5 cellular contexts compared by ENCODE assay signal in the genomic region with DNA sequence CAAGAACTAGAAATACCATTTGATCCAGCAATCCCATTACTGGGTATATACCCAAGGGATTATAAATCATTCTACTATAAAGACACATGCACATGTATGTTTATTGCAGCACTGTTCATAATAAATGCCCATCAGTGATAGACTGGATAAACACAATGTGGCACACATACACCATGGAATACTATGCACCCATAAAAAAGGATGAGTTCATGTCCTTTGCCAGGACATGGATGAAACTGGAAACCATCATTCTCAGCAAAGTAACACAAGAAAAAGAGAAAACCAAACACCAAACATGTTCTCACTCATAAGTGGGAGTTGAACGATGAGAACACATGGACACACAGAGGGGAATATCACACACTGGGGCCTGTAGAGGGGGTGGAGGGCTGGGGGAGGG. TPM values are rescaled to one million over a fixed set of nuclear protein-coding genes. Genes with fewer than 3 reads are reported as not detected.
DNase-seq lines count a peak whose midpoint lies in the region; ATAC-seq, FAIRE-seq and TF ChIP-seq lines count a peak whose summit lies in the region.
"Not testable (repeated sequence)": the region's sequence is repeated elsewhere in the genome, so short reads cannot be mapped to it uniquely, and the experiment has no call there.

No MANE protein-coding gene starts in this region.

- H3K79me2 ChIP-seq in K562 (ENCODE audit: control insufficient read depth, insufficient read depth, low read length); neural progenitor cell (ENCODE audit: low read depth): not testable (repeated sequence)

- not testable (repeated sequence) for BruUV-seq in K562 (replicated peaks; lab: Mats Ljungman, UMichigan)

- not testable (repeated sequence) for H3K4me1 Mint-ChIP-seq in activated naive CD8-positive, alpha-beta T cell (ENCODE audit: low read depth); stimulated activated naive CD8-positive, alpha-beta T cell treated with anti-CD3 and anti-CD28 coated beads, Interleukin-15, Interleukin-2, amounts not matched to agents 100 ng/mL and 50 ng/mL, for 24 hours (ENCODE audit: low read depth)
- H3K4me1 Mint-ChIP-seq in neural progenitor cell: peaks cover 20% of the 10 kb centered on the region

- FAIRE-seq in K562 (lab: Jason Lieb, UNC): not testable (repeated sequence)

- POLR2A ChIA-PET in HEK293 (lab: Yijun Ruan, JAX); K562 (lab: Yijun Ruan, JAX): not testable (repeated sequence)

- not testable (repeated sequence) for H4K20me1 ChIP-seq in K562 (replicated peaks; ENCODE audit: control insufficient read depth, insufficient read depth, low read length); neural progenitor cell (ENCODE audit: low read depth)

- H3K36me3 ChIP-seq in HEK293 (ENCODE audit: control insufficient read depth in 2 of 2, insufficient read depth in 1 of 2, low read length in 2 of 2); K562 (ENCODE audit: control insufficient read depth, insufficient read depth, low read length); neural progenitor cell: not testable (repeated sequence)

- not testable (repeated sequence) for H3K9me3 ChIP-seq in HEK293 (ENCODE audit: control insufficient read depth, insufficient read depth, low read depth, low read length); K562 (replicated peaks; ENCODE audit: control insufficient read depth, insufficient read depth, low read depth, low read length); neural progenitor cell (ENCODE audit: low read depth)

- H3K9me3 Mint-ChIP-seq in activated naive CD8-positive, alpha-beta T cell (ENCODE audit: low read depth); neural progenitor cell; stimulated activated naive CD8-positive, alpha-beta T cell treated with anti-CD3 and anti-CD28 coated beads, Interleukin-15, Interleukin-2, amounts not matched to agents 100 ng/mL and 50 ng/mL, for 24 hours: not testable (repeated sequence)

- DNase-seq in K562 (ENCODE audit: extremely low read depth in 1 of 4, low spot score in 3 of 4); neural progenitor cell (ENCODE audit: low spot score): not testable (repeated sequence)

- CTCF ChIA-PET in HEK293 (lab: Yijun Ruan, JAX); K562 (lab: Yijun Ruan, JAX; ENCODE audit: low intra/inter-chr PET ratio): not testable (repeated sequence)

- not testable (repeated sequence) for H3F3A ChIP-seq in neural progenitor cell (ENCODE audit: low read depth)

- not testable (repeated sequence) for H3K27me3 Mint-ChIP-seq in activated naive CD8-positive, alpha-beta T cell; stimulated activated naive CD8-positive, alpha-beta T cell treated with anti-CD3 and anti-CD28 coated beads, Interleukin-15, Interleukin-2, amounts not matched to agents 100 ng/mL and 50 ng/mL, for 24 hours
- H3K27me3 Mint-ChIP-seq in neural progenitor cell (ENCODE audit: insufficient read depth, low read depth): peaks cover 14% of the 10 kb centered on the region

- not testable (repeated sequence) for TF ChIP-seq CTCF in HEK293 (tag by site-specific recombination; IDR thresholded peaks at IDR 0.05); K562 (IDR thresholded peaks at IDR 0.05 in 2 of 3, conservative IDR thresholded peaks at IDR 0.05 in 1 of 3; ENCODE audit: insufficient read depth in 2 of 3, low read depth in 1 of 3, low read length in 3 of 3); neural progenitor cell (IDR thresholded peaks at IDR 0.05)

- H3K4me3 Mint-ChIP-seq in activated naive CD8-positive, alpha-beta T cell; stimulated activated naive CD8-positive, alpha-beta T cell treated with anti-CD3 and anti-CD28 coated beads, Interleukin-15, Interleukin-2, amounts not matched to agents 100 ng/mL and 50 ng/mL, for 24 hours: not testable (repeated sequence)
- peak overlapping the region; percentile 41 for H3K4me3 Mint-ChIP-seq in neural progenitor cell

- in situ Hi-C loops in K562 (cut with MboI): not testable (repeated sequence)

- not testable (repeated sequence) for H3K4me3 ChIP-seq in HEK293 (ENCODE audit: low read depth, low read length); K562; neural progenitor cell

- not testable (repeated sequence) for TF ChIP-seq EP300 in K562 (IDR thresholded peaks at IDR 0.05; ENCODE audit: low read length)

- H3K27ac ChIP-seq in HEK293 (ENCODE audit: extremely low read depth, low read depth, low read length); K562 (ENCODE audit: extremely low read depth, low read depth, low read length); neural progenitor cell: not testable (repeated sequence)

- intact Hi-C loops in K562 (cut with micrococcal nuclease): not testable (repeated sequence)

- ATAC-seq in K562: not testable (repeated sequence)

- WGBS in K562 (ENCODE audit: insufficient coverage, low coverage, missing lambda C conversion rate): 0% methylated on average over 1 of the region's 1 CpG

- not testable (repeated sequence) for H2AFZ ChIP-seq in K562 (ENCODE audit: low read depth, low read length); neural progenitor cell (replicated peaks)

- not testable (repeated sequence) for H3K9ac ChIP-seq in K562 (ENCODE audit: insufficient read depth in 1 of 2, low read depth in 2 of 2, low read length in 2 of 2); neural progenitor cell

- H3K9me1 ChIP-seq in K562 (ENCODE audit: control insufficient read depth, insufficient read depth, low read length): not testable (repeated sequence)

- TF ChIP-seq RAD21 in K562 (CRISPR knock-in tag; conservative IDR thresholded peaks at IDR 0.05 in 1 of 2, IDR thresholded peaks at IDR 0.05 in 1 of 2): not testable (repeated sequence)

- not testable (repeated sequence) for TF ChIP-seq POLR2A in K562 (conservative IDR thresholded peaks at IDR 0.05)

- not testable (repeated sequence) for H3K27me3 ChIP-seq in K562 (ENCODE audit: control insufficient read depth in 2 of 2, insufficient read depth in 2 of 2, low read length in 2 of 2); neural progenitor cell

- H3K4me1 ChIP-seq in HEK293 (ENCODE audit: control insufficient read depth, insufficient read depth, low read length); K562 (replicated peaks in 1 of 2; ENCODE audit: control insufficient read depth in 2 of 2, insufficient read depth in 2 of 2, low read length in 2 of 2); neural progenitor cell: not testable (repeated sequence)

- not testable (repeated sequence) for H3K36me3 Mint-ChIP-seq in activated naive CD8-positive, alpha-beta T cell; neural progenitor cell; stimulated activated naive CD8-positive, alpha-beta T cell treated with anti-CD3 and anti-CD28 coated beads, Interleukin-15, Interleukin-2, amounts not matched to agents 100 ng/mL and 50 ng/mL, for 24 hours (ENCODE audit: low read depth)

- H3K27ac Mint-ChIP-seq in activated naive CD8-positive, alpha-beta T cell: peak overlapping the region; percentile 69
- H3K27ac Mint-ChIP-seq in neural progenitor cell: not testable (repeated sequence)
- peak overlapping the region; percentile 33 for H3K27ac Mint-ChIP-seq in stimulated activated naive CD8-positive, alpha-beta T cell treated with anti-CD3 and anti-CD28 coated beads, Interleukin-15, Interleukin-2, amounts not matched to agents 100 ng/mL and 50 ng/mL, for 24 hours

- H3K4me2 ChIP-seq in K562 (ENCODE audit: insufficient read depth, low read length); neural progenitor cell: not testable (repeated sequence)

RNA-seq across cellular contexts. Expression of a gene that starts 40.5 kb away (rescaled TPM):
- total RNA-seq in K562 (2011; cell fraction: chromatin; rRNA removed; ENCODE audit: low replicate concordance): 6.5 and 17.9 TPM in 2 replicates
- total RNA-seq in K562 (2011; cell fraction: nucleolus; rRNA removed): 2.9 and 3.3 TPM in 2 replicates
- 4.8 and 5.3 TPM in 2 replicates for total RNA-seq in K562 (2011; cell fraction: nucleoplasm; rRNA removed)
- total RNA-seq in K562 (2014; rRNA removed) (6.4 and 7.0 TPM in 2 replicates), K562 (2014; rRNA removed; fragmentation: Illumina TruSeq; extraction: Trizol) (6.4 and 7.5 TPM in 2 replicates), K562 (2015; rRNA removed; fragmentation: Illumina TruSeq; extraction: Trizol) (5.9 and 6.1 TPM in 2 replicates), K562 (2021) (4.9 and 5.5 TPM in 2 replicates), neural progenitor cell (ENCODE audit: low replicate concordance) (18.6 and 24.3 TPM in 2 replicates)
- polyA plus RNA-seq in K562 (2011; rRNA removed) (9.8 and 11.3 TPM in 2 replicates), K562 (2014; fragmentation: Illumina TruSeq; extraction: Trizol) (4.8 and 5.6 TPM in 2 replicates), K562 (2014; fragmentation: Nextera tagmentation; extraction: Ambion mirVana) (1 to 10 TPM; 2.5 to 3.5 TPM), K562 (2014; rRNA removed) (7.9 and 8.2 TPM in 2 replicates)
- 2.4 and 6.1 TPM in 2 replicates for polyA plus RNA-seq in K562 (2011; cell fraction: cytosol; rRNA removed)
- 7.4 and 11.0 TPM in 2 replicates for polyA plus RNA-seq in K562 (2011; cell fraction: nucleus; rRNA removed)
- 5.9 and 7.4 TPM in 2 replicates for polyA plus RNA-seq in K562 (2012)
- polyA minus RNA-seq in K562 (2011; rRNA and poly(A)+ RNA removed): 17.1 and 19.6 TPM in 2 replicates
- polyA minus RNA-seq in K562 (2011; cell fraction: cytosol; rRNA and poly(A)+ RNA removed): 3.5 and 6.9 TPM in 2 replicates
- 5.8 and 9.0 TPM in 2 replicates for polyA minus RNA-seq in K562 (2011; cell fraction: nucleus; rRNA and poly(A)+ RNA removed)

RNA-seq across cellular contexts. Expression of a gene that starts 54.2 kb away (rescaled TPM):
- total RNA-seq in K562 (2011; cell fraction: chromatin; rRNA removed; ENCODE audit: low replicate concordance): 16.3 and 18.3 TPM in 2 replicates
- 10.3 and 11.7 TPM in 2 replicates for total RNA-seq in K562 (2011; cell fraction: nucleolus; rRNA removed)
- total RNA-seq in K562 (2011; cell fraction: nucleoplasm; rRNA removed): 20.1 and 20.8 TPM in 2 replicates
- total RNA-seq in K562 (2014; rRNA removed): 7.9 and 13.7 TPM in 2 replicates
- 19.5 and 19.9 TPM in 2 replicates for total RNA-seq in K562 (2014; rRNA removed; fragmentation: Illumina TruSeq; extraction: Trizol)
- 20.0 and 20.6 TPM in 2 replicates for total RNA-seq in K562 (2015; rRNA removed; fragmentation: Illumina TruSeq; extraction: Trizol)
- 13.2 and 15.2 TPM in 2 replicates for total RNA-seq in K562 (2021)
- 20.8 and 28.5 TPM in 2 replicates for polyA plus RNA-seq in K562 (2011; rRNA removed)
- 14.1 and 18.6 TPM in 2 replicates for polyA plus RNA-seq in K562 (2011; cell fraction: cytosol; rRNA removed)
- 4.6 and 4.7 TPM in 2 replicates for polyA plus RNA-seq in K562 (2011; cell fraction: nucleus; rRNA removed)
- 12.0 and 14.0 TPM in 2 replicates for polyA plus RNA-seq in K562 (2012)
- 24.1 and 25.5 TPM in 2 replicates for polyA plus RNA-seq in K562 (2014; fragmentation: Illumina TruSeq; extraction: Trizol)
- 1 to 10 TPM; 4.4 to 4.5 TPM for polyA plus RNA-seq in K562 (2014; fragmentation: Nextera tagmentation; extraction: Ambion mirVana)
- 13.3 TPM in 2 replicates for polyA plus RNA-seq in K562 (2014; rRNA removed)
- polyA minus RNA-seq in K562 (2011; rRNA and poly(A)+ RNA removed): 22.1 and 23.0 TPM in 2 replicates
- polyA minus RNA-seq in K562 (2011; cell fraction: cytosol; rRNA and poly(A)+ RNA removed): 5.8 and 10.6 TPM in 2 replicates
- polyA minus RNA-seq in K562 (2011; cell fraction: nucleus; rRNA and poly(A)+ RNA removed): 1.3 and 2.2 TPM in 2 replicates
- 11.3 and 16.1 TPM in 2 replicates for total RNA-seq in neural progenitor cell (ENCODE audit: low replicate concordance)
